8 cellular contexts compared by ENCODE assay signal in the genomic region with DNA sequence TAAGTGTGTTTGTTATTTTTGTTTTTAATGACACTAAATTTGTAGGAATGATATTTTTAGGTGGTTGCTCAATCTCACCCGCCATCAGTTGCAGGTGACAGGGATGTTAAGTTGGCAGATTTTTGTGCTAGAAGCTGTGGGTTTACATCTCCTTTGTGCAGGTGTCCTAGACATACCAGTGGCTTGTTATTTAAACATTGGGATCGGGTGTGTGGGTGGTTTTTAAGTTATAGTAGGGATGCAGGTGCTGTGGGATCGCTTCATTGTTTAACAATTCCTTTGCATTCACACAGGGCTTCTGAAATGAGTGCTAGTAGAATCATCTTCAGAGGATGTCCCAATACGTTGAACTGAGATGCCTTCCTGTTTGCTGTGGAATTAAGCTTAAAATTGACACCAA.
"Had no signal": no experiment of that assay in that cellular context is flagged by ENCODE, and none has a peak within 500 bp of the region (broad histone marks: within the 10 kb centered on the region; RNA-seq: fewer than 3 reads in every experiment).

No MANE protein-coding gene starts in this region.

- H3K4me3 ChIP-seq: GM23248, HAP-1, K562 had no signal

- DNase-seq: GM23248, GOT3, H7, HFFc6 had no signal

- H3K9ac ChIP-seq: GM23248 had no signal

- H3K36me3 ChIP-seq: HAP-1 had no signal

- H3K27ac Mint-ChIP-seq: HFFc6, IgD-negative memory B cell had no signal

- H3K9me3 ChIP-seq: HAP-1 had no signal

- H2AFZ ChIP-seq: GM23248 had no signal

- H3K27ac ChIP-seq: GM23248, HL-60 had no signal

- H3K4me3 Mint-ChIP-seq: HFFc6, IgD-negative memory B cell had no signal

- H3K4me1 ChIP-seq: HAP-1 had no signal
